In genomic region chr5:87302061-87302460, GRCh38 we compare ENCODE assay signal across 16 cellular contexts. TPM values are rescaled to one million over a fixed set of nuclear protein-coding genes. Genes with fewer than 3 reads are reported as not detected.
DNase-seq lines count a peak whose midpoint lies in the region; FAIRE-seq and TF ChIP-seq lines count a peak whose summit lies in the region.
"Had no signal": no experiment of that assay in that cellular context is flagged by ENCODE, and none has a peak within 500 bp of the region (broad histone marks: within the 10 kb centered on the region; RNA-seq: fewer than 3 reads in every experiment).

No MANE protein-coding gene starts in this region.

- CTCF ChIA-PET in CD4-positive, alpha-beta memory T cell (lab: Charles Lee; ENCODE audit: partially characterized antibody): interaction anchor here (1.2 kb wide), 1 partner anchor 16 kb away, joined by 3 read pairs; no protein-coding TSS in a partner anchor

- no peak for DNase-seq in CD4-positive, alpha-beta memory T cell
- peak; percentile 30 for DNase-seq in HT1080 (ENCODE audit: low read depth)
- peak; percentile 69 for DNase-seq in bronchial epithelial cell (ENCODE audit: low read depth)
- DNase-seq in kidney glomerular epithelial cell (lab: John Stamatoyannopoulos, UW): peak; percentile 50
- no peak for DNase-seq in NCI-H1092 treated with DMSO at 0.1 percent for 48 hours (lab: John Stamatoyannopoulos, UW)
- DNase-seq in NCI-H2081 (lab: John Stamatoyannopoulos, UW): no peak
- DNase-seq in stimulated activated CD4-positive, alpha-beta T cell treated with anti-CD3 and anti-CD28 coated beads, Interleukin-4, amount 100 ng/mL, for 1 hour: no peak
- no peak for DNase-seq in stomach
- DNase-seq: activated CD4-positive, alpha-beta T cell treated with anti-CD3 and anti-CD28 coated beads, Interleukin-2, amount 50 U/mL, for 4 hours; anterior cingulate cortex; DMS53; NCI-H1048; NCI-H2171; stimulated activated CD4-positive, alpha-beta T cell treated with anti-CD3 and anti-CD28 coated beads, Interleukin-4, amount 100 ng/mL, for 24 hours had no signal

- no peak for TF ChIP-seq CTCF in bronchial epithelial cell (IDR thresholded peaks at IDR 0.05; ENCODE audit: insufficient read depth, low read length, severe bottlenecking)
- TF ChIP-seq CTCF in stomach (IDR thresholded peaks at IDR 0.05): no peak

- no peaks in the 10 kb centered on the region for H3K36me3 ChIP-seq in CD4-positive, alpha-beta memory T cell (ENCODE audit: insufficient read depth, low read length)
- peaks cover 1% of the 10 kb centered on the region for H3K36me3 ChIP-seq in bronchial epithelial cell (ENCODE audit: control insufficient read depth, insufficient read depth, low read length)
- H3K36me3 ChIP-seq in stomach: peaks cover 0 to 29% (median 23%) of the 10 kb centered on the region in 4 donors

- peak overlapping the region in 4 of 7 donors; percentile 18 to 76 (median 46) for H3K27ac Mint-ChIP-seq in CD4-positive, alpha-beta memory T cell
- H3K27ac Mint-ChIP-seq: B cell, type B pancreatic cell had no signal

- H3K36me3 Mint-ChIP-seq in CD4-positive, alpha-beta memory T cell: peaks cover 39 to 40% of the 10 kb centered on the region in 2 donors

- FAIRE-seq in bronchial epithelial cell (lab: Jason Lieb, UNC): no peak

- H3K4me1 ChIP-seq in CD4-positive, alpha-beta memory T cell (ENCODE audit: insufficient read depth, low read length): peaks cover 23% of the 10 kb centered on the region
- peaks cover 0 to 41% (median 9%) of the 10 kb centered on the region in 4 donors for H3K4me1 ChIP-seq in stomach

- no peaks in the 10 kb centered on the region for H3K27me3 ChIP-seq in CD4-positive, alpha-beta memory T cell (ENCODE audit: insufficient read depth, low read length)
- H3K27me3 ChIP-seq in bronchial epithelial cell (ENCODE audit: control insufficient read depth, insufficient read depth, low read length) (no peaks in the 10 kb centered on the region), stomach (no peaks in the 10 kb centered on the region)

- H3K9me3 Mint-ChIP-seq in CD4-positive, alpha-beta memory T cell: peaks cover 0 to 5% (median 0%) of the 10 kb centered on the region in 8 donors

- no peak overlapping the region for H3K4me3 Mint-ChIP-seq in CD4-positive, alpha-beta memory T cell
- H3K4me3 Mint-ChIP-seq: B cell, type B pancreatic cell had no signal

- peaks cover 45 to 67% (median 53%) of the 10 kb centered on the region in 4 donors for H3K4me1 Mint-ChIP-seq in CD4-positive, alpha-beta memory T cell

- intact Hi-C loops in CD4-positive, alpha-beta memory T cell (cut with micrococcal nuclease): no loop called here
- intact Hi-C loops in stomach (cut with DNase I; ENCODE audit: low total_unique reads): no loop called here

- no peak overlapping the region for H3K4me3 ChIP-seq in CD4-positive, alpha-beta memory T cell (ENCODE audit: low read length in 2 of 2)
- H3K4me3 ChIP-seq in bronchial epithelial cell (ENCODE audit: low read depth, low read length) (no peak overlapping the region), stomach (no peak overlapping the region)

- H3K27ac ChIP-seq in CD4-positive, alpha-beta memory T cell (ENCODE audit: low read depth, low read length): no peak overlapping the region
- H3K27ac ChIP-seq in stomach: no peak overlapping the region

- TF ChIP-seq EP300 in stomach (IDR thresholded peaks at IDR 0.05): no peak

- POLR2A ChIA-PET in CD4-positive, alpha-beta memory T cell (lab: Charles Lee; ENCODE audit: partially characterized antibody): no interaction called here

- H3K9me3 ChIP-seq in CD4-positive, alpha-beta memory T cell (ENCODE audit: control insufficient read depth in 1 of 2, low read length in 2 of 2): no peaks in the 10 kb centered on the region
- no peaks in the 10 kb centered on the region for H3K9me3 ChIP-seq in stomach

- H3K27me3 Mint-ChIP-seq in CD4-positive, alpha-beta memory T cell: no peaks in the 10 kb centered on the region
- H3K27me3 Mint-ChIP-seq: B cell, type B pancreatic cell had no signal

- TF ChIP-seq POLR2A in stomach (IDR thresholded peaks at IDR 0.05): no peak

RNA-seq across cellular contexts. Expression of gene RASA1, which starts 34.4 kb away (rescaled TPM):
- 10 to 100 TPM; 31.0 to 32.4 TPM for total RNA-seq in CD4-positive, alpha-beta memory T cell
- 10 to 100 TPM in 1 of 2 donors, 1 to 10 TPM in 1; 3.3 to 11.7 TPM for polyA plus RNA-seq in CD4-positive, alpha-beta memory T cell
- 65.9 and 79.3 TPM in 2 replicates for total RNA-seq in HT1080 (2014; rRNA removed; shearing (Covaris generic))
- 112 and 155 TPM in 2 replicates for polyA plus RNA-seq in HT1080 (2015; cell fraction: cytosol; rRNA removed)
- polyA plus RNA-seq in HT1080 (2015; cell fraction: nucleus; rRNA removed): 271 and 284 TPM in 2 replicates
- total RNA-seq in bronchial epithelial cell: 22.6 and 32.3 TPM in 2 replicates
- total RNA-seq in stomach: 10 to 100 TPM; 17.7 to 89.3 (median 22.2) TPM
- 10 to 100 TPM in 1 of 3 donors, 1 to 10 TPM in 2; 7.3 to 10.1 (median 8.4) TPM for polyA plus RNA-seq in stomach

Comparison
In these comparisons a context has a peak if more than half of its experiments do, and no peak if none do; other contexts are left out.
1. DNase-seq: peak in HT1080 (single experiment), bronchial epithelial cell (single experiment) and kidney glomerular epithelial cell (single experiment); none in CD4-positive, alpha-beta memory T cell (0 of 5), NCI-H1092 treated with DMSO at 0.1 percent for 48 hours (single experiment), NCI-H2081 (0 of 2), stimulated activated CD4-positive, alpha-beta T cell treated with anti-CD3 and anti-CD28 coated beads, Interleukin-4, amount 100 ng/mL, for 1 hour (single experiment) and stomach (single experiment).